10 cellular contexts compared by ENCODE assay signal in genomic region chr9:126373241-126373640, GRCh38. TPM values are rescaled to one million over a fixed set of nuclear protein-coding genes. Genes with fewer than 3 reads are reported as not detected.
DNase-seq lines count a peak whose midpoint lies in the region; ATAC-seq and TF ChIP-seq lines count a peak whose summit lies in the region.
"Had no signal": no experiment of that assay in that cellular context is flagged by ENCODE, and none has a peak within 500 bp of the region (broad histone marks: within the 10 kb centered on the region; RNA-seq: fewer than 3 reads in every experiment).

No MANE protein-coding gene starts in this region.

- intact Hi-C loops in dorsolateral prefrontal cortex (cut with DNase I) = no loop called here

- DNase-seq in NCI-H1105 treated with DMSO at 0.1 percent for 48 hours (lab: John Stamatoyannopoulos, UW) (peak; percentile 33), NCI-H1105 (lab: John Stamatoyannopoulos, UW) (no peak), NCI-H524 (lab: John Stamatoyannopoulos, UW) (peak; percentile 71 to 93), dorsolateral prefrontal cortex (no peak), pulmonary artery endothelial cell (ENCODE audit: low read depth, low spot score) (peak; percentile 77), anterior cingulate cortex (lab: John Stamatoyannopoulos, UW) (no peak)
- DNase-seq: naive B cell; stimulated activated naive CD4-positive, alpha-beta T cell treated with Interleukin-2 at 50 U/mL for 16 hours had no signal

- TF ChIP-seq CTCF in dorsolateral prefrontal cortex (IDR thresholded peaks at IDR 0.05 in 54 of 56, conservative IDR thresholded peaks at IDR 0.05 in 2 of 56; ENCODE audit: low read depth in 1 of 56, partially characterized antibody in 56 of 56) = no peak

- ATAC-seq in HG02870 (IDR thresholded peaks at IDR 0.05; ENCODE audit: unreplicated experiment) = no peak
- ATAC-seq in HG03135 (IDR thresholded peaks at IDR 0.05; ENCODE audit: unreplicated experiment) = no peak

- H3K27me3 ChIP-seq in dorsolateral prefrontal cortex = no peaks in the 10 kb centered on the region

- peak overlapping the region in 58 of 59 donors; percentile 18 to 99 (median 96) for H3K27ac ChIP-seq in dorsolateral prefrontal cortex

- H3K4me3 ChIP-seq in dorsolateral prefrontal cortex = no peak overlapping the region

RNA-seq across cellular contexts. Expression of gene MVB12B, which starts 46.6 kb away (rescaled TPM):
- 100 to 1,000 TPM in 23 of 120 experiments, 10 to 100 TPM in 97; 43.4 to 233 (median 75.7) TPM for total RNA-seq in dorsolateral prefrontal cortex
- 1.1 and 1.8 TPM in 2 replicates for total RNA-seq in pulmonary artery endothelial cell

Comparison
In these comparisons a context has a peak if more than half of its experiments do, and no peak if none do; other contexts are left out.
1. DNase-seq: peak in NCI-H1105 treated with DMSO at 0.1 percent for 48 hours (single experiment), NCI-H524 (2 of 2) and pulmonary artery endothelial cell (single experiment); none in NCI-H1105 (single experiment), dorsolateral prefrontal cortex (0 of 10) and anterior cingulate cortex (0 of 58).
2. RNA of gene MVB12B, which starts 46.6 kb away (total RNA-seq): 43.4 to 233 TPM in dorsolateral prefrontal cortex; 1.1 to 1.8 TPM in pulmonary artery endothelial cell; every median in the first group is over 10 times any median in the second.